Comparison of ENCODE assay signal across 12 cellular contexts in the genomic region with DNA sequence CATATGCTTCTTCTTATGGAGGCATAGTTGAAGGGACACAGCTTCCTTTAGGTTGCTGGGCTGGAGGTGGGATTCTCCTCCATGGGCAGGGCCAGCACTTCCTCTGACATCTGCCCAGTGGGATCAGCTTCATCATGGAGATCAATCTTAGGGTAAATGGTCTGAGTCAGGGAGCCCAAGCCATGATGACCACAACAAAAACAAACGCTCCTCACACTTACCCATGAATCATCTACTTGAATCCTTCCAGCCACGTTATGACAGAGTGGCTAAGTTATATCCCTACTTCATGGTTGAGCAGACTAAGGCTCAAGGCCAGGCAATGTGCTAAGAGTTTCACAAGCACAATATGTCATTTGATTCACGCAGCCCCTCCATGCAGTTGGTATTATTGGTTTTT.
DNase-seq lines count a peak whose midpoint lies in the region; ATAC-seq and TF ChIP-seq lines count a peak whose summit lies in the region.
"Had no signal": no experiment of that assay in that cellular context is flagged by ENCODE, and none has a peak within 500 bp of the region (broad histone marks: within the 10 kb centered on the region; RNA-seq: fewer than 3 reads in every experiment).

No MANE protein-coding gene starts in this region.

- peak overlapping the region; percentile 27 for H3K27ac ChIP-seq in osteoblast (ENCODE audit: low read depth, low read length)

- H3K4me3 ChIP-seq in epithelial cell of proximal tubule (ENCODE audit: low read depth, low read length) (no peak overlapping the region), osteoblast (ENCODE audit: insufficient read depth, low read length) (no peak overlapping the region)

- no peak overlapping the region for H3K4me2 ChIP-seq in osteoblast (ENCODE audit: insufficient read depth, low read length)

- H2AFZ ChIP-seq in osteoblast (ENCODE audit: low read length) = no peak overlapping the region

- peaks cover 16% of the 10 kb centered on the region for H3K4me1 ChIP-seq in osteoblast (ENCODE audit: insufficient read depth, low read length)

- H3K9me3 ChIP-seq in osteoblast (ENCODE audit: low read depth, low read length) = no peaks in the 10 kb centered on the region

- H3K36me3 ChIP-seq in osteoblast (ENCODE audit: insufficient read depth, low read length) = no peaks in the 10 kb centered on the region

- H3K27me3 ChIP-seq in osteoblast (ENCODE audit: insufficient read depth, low read length) = peaks cover 28% of the 10 kb centered on the region

- H3K79me2 ChIP-seq in osteoblast (ENCODE audit: insufficient read depth, low read length) = no peaks in the 10 kb centered on the region

- no peaks in the 10 kb centered on the region for H4K20me1 ChIP-seq in osteoblast (ENCODE audit: insufficient read depth, low read length)

- no peak for ATAC-seq in HG02885 (IDR thresholded peaks at IDR 0.05; ENCODE audit: poor library complexity, unreplicated experiment)

- DNase-seq in EH (ENCODE audit: low read depth) (peak; percentile 93), RPMI7951 (ENCODE audit: low read depth) (peak; percentile 98), epithelial cell of proximal tubule (ENCODE audit: low read depth) (peak; percentile 99), osteoblast (ENCODE audit: insufficient read length, low spot score, missing footprints) (peak; percentile 84), epidermal melanocyte (ENCODE audit: insufficient read length, low spot score) (no peak), T-helper 2 cell (no peak)
- DNase-seq in stimulated activated naive CD4-positive, alpha-beta T cell treated with Interleukin-2 at 50 U/mL for 16 hours (lab: John Stamatoyannopoulos, UW) = no peak
- DNase-seq: activated CD4-positive, alpha-beta T cell treated with anti-CD3 and anti-CD28 coated beads, Interleukin-2, amount 50 U/mL, for 4 hours; CD4-positive, alpha-beta T cell; NCI-H1694; NCI-H526 treated with DMSO at 0.1 percent for 48 hours had no signal

- TF ChIP-seq CTCF in epithelial cell of proximal tubule (conservative IDR thresholded peaks at IDR 0.05; ENCODE audit: low read depth, low read length) (no peak), osteoblast (IDR thresholded peaks at IDR 0.05; ENCODE audit: extremely low read depth, low read depth, low read length) (no peak)

Comparison
In these comparisons a context has a peak if more than half of its experiments do, and no peak if none do; other contexts are left out.
1. DNase-seq: peak in EH (single experiment), RPMI7951 (single experiment), epithelial cell of proximal tubule (single experiment) and osteoblast (single experiment); none in epidermal melanocyte (single experiment), stimulated activated naive CD4-positive, alpha-beta T cell treated with Interleukin-2 at 50 U/mL for 16 hours (single experiment) and T-helper 2 cell (0 of 5).